ENCODE assay signal across 25 cellular contexts in genomic region chr16:53291757-53292392, GRCh38.
DNase-seq lines count a peak whose midpoint lies in the region; ATAC-seq and TF ChIP-seq lines count a peak whose summit lies in the region.
"Had no signal": no experiment of that assay in that cellular context is flagged by ENCODE, and none has a peak within 500 bp of the region (broad histone marks: within the 10 kb centered on the region; RNA-seq: fewer than 3 reads in every experiment).

No MANE protein-coding gene starts in this region.

- H2AFZ ChIP-seq in smooth muscle cell (ENCODE audit: low read depth), result no peak overlapping the region
- H2AFZ ChIP-seq: neural progenitor cell had no signal

- H3F3A ChIP-seq in smooth muscle cell (ENCODE audit: low read depth), result no peaks in the 10 kb centered on the region

- 94% methylated on average over 2 of the region's 2 CpGs for WGBS in smooth muscle cell (ENCODE audit: low lambda C conversion rate)

- DNase-seq in GM04504 (ENCODE audit: low read depth) (peak; percentile 19), RKO (ENCODE audit: low spot score) (peak; percentile 25), fibroblast of pulmonary artery (ENCODE audit: low read depth) (peak; percentile 10), smooth muscle cell (lab: John Stamatoyannopoulos, UW; ENCODE audit: unreplicated experiment) (no peak), natural killer cell (no peak), ureter (ENCODE audit: low spot score) (no peak)
- DNase-seq: activated CD4-positive, alpha-beta T cell treated with anti-CD3 and anti-CD28 coated beads for 48 hours; activated naive CD8-positive, alpha-beta T cell treated with anti-CD3 and anti-CD28 coated beads, Interleukin-2, amount 10 ng/mL, durations not matched to agents 7 days and 5 days; DMS53; gastrocnemius medialis; hippocampal formation; NCI-H1048; NCI-H1930; NCI-H226; NCI-H774; psoas muscle; SIG-M5; stimulated activated CD4-positive, alpha-beta T cell treated with anti-CD3 and anti-CD28 coated beads, Interleukin-1b, Interleukin-23, amount 100 ng/mL, for 48 hours; testis had no signal

- H3K4me3 Mint-ChIP-seq in natural killer cell, result no peak overlapping the region
- H3K4me3 Mint-ChIP-seq: activated naive CD8-positive, alpha-beta T cell treated with anti-CD3 and anti-CD28 coated beads, Interleukin-2, amount 10 ng/mL, durations not matched to agents 7 days and 5 days; activated T-helper 17 cell treated with anti-CD3 and anti-CD28 coated beads, Interleukin-2, amount 50 U/mL, for 72 hours; neural progenitor cell; stimulated activated memory B cell treated with anti-CD40 and anti-IgM and Interleukin-4, amounts not matched to agents 10 μg/mL and 1 μg/mL and 100 μg/mL, for 72 hours had no signal

- H3K4me1 ChIP-seq in smooth muscle cell (ENCODE audit: low read depth), result no peaks in the 10 kb centered on the region
- H3K4me1 ChIP-seq: gastrocnemius medialis, neural progenitor cell, psoas muscle, testis, vagina had no signal

- H3K4me2 ChIP-seq in smooth muscle cell, result no peak overlapping the region
- H3K4me2 ChIP-seq: KMS-11, neural progenitor cell had no signal

- H3K79me2 ChIP-seq in smooth muscle cell (ENCODE audit: low read depth), result no peaks in the 10 kb centered on the region

- ATAC-seq in GM18907 (IDR thresholded peaks at IDR 0.05; ENCODE audit: unreplicated experiment) (no peak), natural killer cell (no peak)
- ATAC-seq: activated T-helper 17 cell treated with anti-CD3 and anti-CD28 coated beads, Interleukin-2, amount 50 U/mL, for 72 hours; gastrocnemius medialis; stimulated activated memory B cell treated with anti-CD40 and anti-IgM and Interleukin-4, amounts not matched to agents 10 μg/mL and 1 μg/mL and 100 μg/mL, for 72 hours had no signal

- peak overlapping the region in 1 of 2 donors; percentile 8 for H3K27ac Mint-ChIP-seq in natural killer cell
- H3K27ac Mint-ChIP-seq: activated naive CD8-positive, alpha-beta T cell treated with anti-CD3 and anti-CD28 coated beads, Interleukin-2, amount 10 ng/mL, durations not matched to agents 7 days and 5 days; activated T-helper 17 cell treated with anti-CD3 and anti-CD28 coated beads, Interleukin-2, amount 50 U/mL, for 72 hours; neural progenitor cell; stimulated activated memory B cell treated with anti-CD40 and anti-IgM and Interleukin-4, amounts not matched to agents 10 μg/mL and 1 μg/mL and 100 μg/mL, for 72 hours had no signal

- H3K4me3 ChIP-seq in fibroblast of pulmonary artery (replicated peaks; ENCODE audit: low read depth, low read length), result no peak overlapping the region
- H3K4me3 ChIP-seq in smooth muscle cell, result no peak overlapping the region
- H3K4me3 ChIP-seq: gastrocnemius medialis, neural progenitor cell, psoas muscle, testis, vagina had no signal

- intact Hi-C loops in natural killer cell (cut with micrococcal nuclease), result no loop called here

- peaks cover 26% of the 10 kb centered on the region for H3K36me3 Mint-ChIP-seq in natural killer cell

- peak overlapping the region; percentile 2 for H3K27ac ChIP-seq in smooth muscle cell (ENCODE audit: low read depth)
- H3K27ac ChIP-seq: KMS-11, neural progenitor cell, psoas muscle, testis, vagina had no signal

- H3K9me3 Mint-ChIP-seq in natural killer cell, result no peaks in the 10 kb centered on the region
- H3K9me3 Mint-ChIP-seq: activated naive CD8-positive, alpha-beta T cell treated with anti-CD3 and anti-CD28 coated beads, Interleukin-2, amount 10 ng/mL, durations not matched to agents 7 days and 5 days; activated T-helper 17 cell treated with anti-CD3 and anti-CD28 coated beads, Interleukin-2, amount 50 U/mL, for 72 hours; neural progenitor cell; stimulated activated memory B cell treated with anti-CD40 and anti-IgM and Interleukin-4, amounts not matched to agents 10 μg/mL and 1 μg/mL and 100 μg/mL, for 72 hours had no signal

- peaks cover 10 to 11% of the 10 kb centered on the region in 2 donors for H3K4me1 Mint-ChIP-seq in natural killer cell
- H3K4me1 Mint-ChIP-seq: activated T-helper 17 cell treated with anti-CD3 and anti-CD28 coated beads, Interleukin-2, amount 50 U/mL, for 72 hours; neural progenitor cell; stimulated activated memory B cell treated with anti-CD40 and anti-IgM and Interleukin-4, amounts not matched to agents 10 μg/mL and 1 μg/mL and 100 μg/mL, for 72 hours had no signal

- H3K9me3 ChIP-seq in smooth muscle cell (replicated peaks; ENCODE audit: low read depth), result no peaks in the 10 kb centered on the region
- H3K9me3 ChIP-seq: gastrocnemius medialis, psoas muscle, testis, vagina had no signal

- H3K27me3 ChIP-seq in smooth muscle cell (ENCODE audit: low read depth), result no peaks in the 10 kb centered on the region
- H3K27me3 ChIP-seq: gastrocnemius medialis, neural progenitor cell, testis, vagina had no signal

- H3K36me3 ChIP-seq in smooth muscle cell (ENCODE audit: low read depth), result peaks cover 49% of the 10 kb centered on the region

- TF ChIP-seq CTCF in fibroblast of pulmonary artery (IDR thresholded peaks at IDR 0.05; ENCODE audit: low read length, missing control alignments) (no peak), smooth muscle cell (IDR thresholded peaks at IDR 0.05; ENCODE audit: borderline replicate concordance, insufficient read depth, poor library complexity, severe bottlenecking) (no peak), natural killer cell (IDR thresholded peaks at IDR 0.05) (no peak)

- H4K20me1 ChIP-seq in smooth muscle cell (ENCODE audit: low read depth), result no peaks in the 10 kb centered on the region

- no peaks in the 10 kb centered on the region for H3K27me3 Mint-ChIP-seq in natural killer cell (ENCODE audit: low read depth in 2 of 2)
- H3K27me3 Mint-ChIP-seq: activated naive CD8-positive, alpha-beta T cell treated with anti-CD3 and anti-CD28 coated beads, Interleukin-2, amount 10 ng/mL, durations not matched to agents 7 days and 5 days; activated T-helper 17 cell treated with anti-CD3 and anti-CD28 coated beads, Interleukin-2, amount 50 U/mL, for 72 hours; stimulated activated memory B cell treated with anti-CD40 and anti-IgM and Interleukin-4, amounts not matched to agents 10 μg/mL and 1 μg/mL and 100 μg/mL, for 72 hours had no signal

- H3K9ac ChIP-seq in smooth muscle cell (ENCODE audit: low read depth), result no peak overlapping the region
- H3K9ac ChIP-seq: KMS-11, neural progenitor cell had no signal

Comparison
In these comparisons a context has a peak if more than half of its experiments do, and no peak if none do; other contexts are left out.
1. DNase-seq: peak in GM04504 (single experiment), RKO (single experiment) and fibroblast of pulmonary artery (single experiment); none in smooth muscle cell (single experiment), natural killer cell (single experiment) and ureter (single experiment).